9 cellular contexts compared by ENCODE assay signal in genomic region chr11:65150513-65151271, GRCh38. TPM values are rescaled to one million over a fixed set of nuclear protein-coding genes. Genes with fewer than 3 reads are reported as not detected.
A peak's percentile ranks its signal among the peaks of the same experiment; 100 is the strongest.
DNase-seq lines count a peak whose midpoint lies in the region; ATAC-seq and TF ChIP-seq lines count a peak whose summit lies in the region.
"Had no signal": no experiment of that assay in that cellular context is flagged by ENCODE, and none has a peak within 500 bp of the region (broad histone marks: within the 10 kb centered on the region; RNA-seq: fewer than 3 reads in every experiment).

No MANE protein-coding gene starts in this region.

- TF ChIP-seq POLR2A in Peyer's patch (IDR thresholded peaks at IDR 0.05), result peak in 1 of 2 donors; percentile 46

- H3K4me3 ChIP-seq in Peyer's patch (no peak overlapping the region), liver (ENCODE audit: low read depth in 1 of 3, low read length in 3 of 3) (no peak overlapping the region)
- H3K4me3 ChIP-seq: SK-N-MC had no signal

- TF ChIP-seq CTCF in Peyer's patch (IDR thresholded peaks at IDR 0.05), result peak in 1 of 6 experiments; percentile 8
- TF ChIP-seq CTCF in liver (IDR thresholded peaks at IDR 0.05; ENCODE audit: low read depth, low read length, missing input control), result no peak
- no peak for TF ChIP-seq CTCF in progenitor cell of endocrine pancreas (IDR thresholded peaks at IDR 0.05; ENCODE audit: unreplicated experiment)

- H3K4me3 Mint-ChIP-seq in progenitor cell of endocrine pancreas (ENCODE audit: low read depth), result no peak overlapping the region

- H3K9ac ChIP-seq in liver (ENCODE audit: low read depth in 1 of 2, low read length in 2 of 2), result no peak overlapping the region

- H3K27ac ChIP-seq in Peyer's patch (peak overlapping the region in 3 of 4 donors; percentile 32 to 76 (median 74)), liver (ENCODE audit: low read depth in 1 of 2, low read length in 2 of 2) (peak overlapping the region; percentile 69 to 81)
- H3K27ac ChIP-seq: SK-N-MC had no signal

- H3K36me3 ChIP-seq in Peyer's patch (no peaks in the 10 kb centered on the region), liver (ENCODE audit: control insufficient read depth in 4 of 4, insufficient read depth in 3 of 4, low read depth in 1 of 4, low read length in 3 of 4) (no peaks in the 10 kb centered on the region)

- POLR2A ChIA-PET in HEK293T (lab: Yijun Ruan, JAX), result interaction anchor here (7.6 kb wide), 1 partner anchor 15 kb away, joined by 52 read pairs; the partner anchor contains the start of gene SYVN1

- 36% methylated on average over 12 of the region's 12 CpGs for WGBS in liver

- H3K36me3 Mint-ChIP-seq in progenitor cell of endocrine pancreas (ENCODE audit: insufficient read depth), result no peaks in the 10 kb centered on the region

- H3K27me3 Mint-ChIP-seq in progenitor cell of endocrine pancreas, result peaks cover 24% of the 10 kb centered on the region

- CTCF ChIA-PET in HEK293T (lab: Yijun Ruan, JAX), result no interaction called here

- H3K4me1 ChIP-seq in Peyer's patch, result peaks cover 0 to 10% (median 0%) of the 10 kb centered on the region in 4 donors
- H3K4me1 ChIP-seq in liver (ENCODE audit: control insufficient read depth in 4 of 4, insufficient read depth in 4 of 4, low read length in 3 of 4), result peaks cover 9 to 33% (median 30%) of the 10 kb centered on the region in 4 donors

- no peaks in the 10 kb centered on the region for H3K9me3 ChIP-seq in Peyer's patch
- H3K9me3 ChIP-seq in liver (ENCODE audit: control insufficient read depth in 4 of 4, low read length in 3 of 4), result no peaks in the 10 kb centered on the region

- in situ Hi-C loops in Caki2 (cut with HindIII; ENCODE audit: low pct_unique_long_range_greater_than_20kb, low sequenced_read_pairs), result no loop called here

- DNase-seq in Caki2 (ENCODE audit: low read depth) (peak; percentile 94), HEK293T (ENCODE audit: extremely low spot score) (peak; percentile 18), Peyer's patch (peak; percentile 44 to 93 (median 85)), cerebellum (ENCODE audit: low spot score) (peak; percentile 24), stromal cell of bone marrow (ENCODE audit: low read depth) (peak; percentile 75), progenitor cell of endocrine pancreas (ENCODE audit: low spot score, unreplicated experiment) (no peak)

- H3K27me3 ChIP-seq in Peyer's patch (no peaks in the 10 kb centered on the region), liver (ENCODE audit: control insufficient read depth in 4 of 4, insufficient read depth in 4 of 4, low read length in 3 of 4) (no peaks in the 10 kb centered on the region)

- no peaks in the 10 kb centered on the region for H3K4me1 Mint-ChIP-seq in progenitor cell of endocrine pancreas (ENCODE audit: low read depth)

- TF ChIP-seq RAD21 in liver (IDR thresholded peaks at IDR 0.05), result peak in 1 of 2 donors; percentile 41

- no peaks in the 10 kb centered on the region for H3K9me3 Mint-ChIP-seq in progenitor cell of endocrine pancreas (ENCODE audit: low read depth)

- no peak for ATAC-seq in GM18511 (IDR thresholded peaks at IDR 0.05; ENCODE audit: unreplicated experiment)

- no peak overlapping the region for H3K27ac Mint-ChIP-seq in progenitor cell of endocrine pancreas

TF ChIP-seq in HEK293T, 16 proteins besides CTCF, POLR2A, EP300 and RAD21:
- TF ChIP-seq SP1 (IDR thresholded peaks at IDR 0.05) (no peak), BHLHE40 (IDR thresholded peaks at IDR 0.05; ENCODE audit: borderline replicate concordance) (no peak), HDGF (IDR thresholded peaks at IDR 0.05; ENCODE audit: borderline replicate concordance) (no peak), L3MBTL2 (conservative IDR thresholded peaks at IDR 0.05) (no peak), NFRKB (IDR thresholded peaks at IDR 0.05) (no peak), LEF1 (IDR thresholded peaks at IDR 0.05; ENCODE audit: borderline replicate concordance) (no peak), CTBP1 (IDR thresholded peaks at IDR 0.05; ENCODE audit: borderline replicate concordance) (no peak), PKNOX1 (IDR thresholded peaks at IDR 0.05) (no peak), FOXM1 (IDR thresholded peaks at IDR 0.05; ENCODE audit: borderline replicate concordance) (no peak), ELF4 (IDR thresholded peaks at IDR 0.05) (no peak), SUZ12 (IDR thresholded peaks at IDR 0.05) (no peak), ZNF384 (IDR thresholded peaks at IDR 0.05) (no peak), ARNT (IDR thresholded peaks at IDR 0.05) (no peak)
TF ChIP-seq in HEK293T: peak in this region for 0.

TF ChIP-seq in liver, 16 proteins besides CTCF, POLR2A, EP300 and RAD21 (continues in another document):
- TF ChIP-seq YY1 (IDR thresholded peaks at IDR 0.05) (peak; percentile 39), JUND (IDR thresholded peaks at IDR 0.05) (peak; percentile 40 to 77), HNF4A (conservative IDR thresholded peaks at IDR 0.05) (peak; percentile 58 to 67), REST (IDR thresholded peaks at IDR 0.05) (no peak), ZBTB33 (IDR thresholded peaks at IDR 0.05) (peak; percentile 25), ATF3 (IDR thresholded peaks at IDR 0.05) (no peak)

RNA-seq across cellular contexts. Expression of gene SYVN1, which starts 16.4 kb away (rescaled TPM):
- 4.3 and 5.4 TPM in 2 replicates for total RNA-seq in Caki2 (2014; rRNA removed; shearing (Covaris generic); ENCODE audit: low replicate concordance)
- total RNA-seq in Peyer's patch, result 10 to 100 TPM; 37.1 to 61.9 (median 51.6) TPM
- 9.9 TPM for total RNA-seq in cerebellum
- 100 to 1,000 TPM in 1 of 2 donors, 10 to 100 TPM in 1; 19.9 to 210 TPM for total RNA-seq in liver
- 10 to 100 TPM; 41.1 to 72.1 TPM for polyA plus RNA-seq in liver
- total RNA-seq in progenitor cell of endocrine pancreas, result 48.4 and 49.0 TPM in 2 replicates

RNA-seq across cellular contexts. Expression of gene SPDYC, which starts 19.3 kb away (rescaled TPM):
- total RNA-seq in Caki2 (2014; rRNA removed; shearing (Covaris generic); ENCODE audit: low replicate concordance), result not detected in 2 replicates
- total RNA-seq in Peyer's patch (not detected), cerebellum (not detected), liver (under 1 TPM in 1 of 2 donors, not detected in 1; 0.08 TPM), progenitor cell of endocrine pancreas (not detected in 2 replicates)
- polyA plus RNA-seq in liver, result 1 to 10 TPM in 1 of 2 donors, under 1 TPM in 1; 0.52 to 1.1 TPM

RNA-seq across cellular contexts. Expression of gene MRPL49, which starts 28.6 kb away (rescaled TPM):
- total RNA-seq in Caki2 (2014; rRNA removed; shearing (Covaris generic); ENCODE audit: low replicate concordance), result 66.7 and 84.9 TPM in 2 replicates
- 10 to 100 TPM; 36.2 to 50.3 (median 45.7) TPM for total RNA-seq in Peyer's patch
- total RNA-seq in cerebellum, result 18.9 TPM
- 10 to 100 TPM; 31.7 to 39.2 TPM for total RNA-seq in liver
- polyA plus RNA-seq in liver, result 10 to 100 TPM; 31.1 to 47.2 TPM
- 38.8 and 39.6 TPM in 2 replicates for total RNA-seq in progenitor cell of endocrine pancreas

RNA-seq across cellular contexts. Expression of gene FAU, which starts 28.8 kb away (rescaled TPM):
- 139 and 153 TPM in 2 replicates for total RNA-seq in Caki2 (2014; rRNA removed; shearing (Covaris generic); ENCODE audit: low replicate concordance)
- total RNA-seq in Peyer's patch, result 100 to 1,000 TPM; 412 to 714 (median 579) TPM
- 165 TPM for total RNA-seq in cerebellum
- 100 to 1,000 TPM; 199 to 332 TPM for total RNA-seq in liver
- 100 to 1,000 TPM; 393 to 535 TPM for polyA plus RNA-seq in liver
- 607 and 611 TPM in 2 replicates for total RNA-seq in progenitor cell of endocrine pancreas

RNA-seq across cellular contexts. Expression of gene CAPN1, which starts 31.0 kb away (rescaled TPM):
- total RNA-seq in Caki2 (2014; rRNA removed; shearing (Covaris generic); ENCODE audit: low replicate concordance), result 67.8 and 128 TPM in 2 replicates
- total RNA-seq in Peyer's patch (100 to 1,000 TPM; 320 to 598 (median 559) TPM), cerebellum (61.3 TPM), liver (100 to 1,000 TPM in 1 of 2 donors, 10 to 100 TPM in 1; 81.7 to 183 TPM), progenitor cell of endocrine pancreas (239 and 245 TPM in 2 replicates)
- 10 to 100 TPM; 39.6 to 48.4 TPM for polyA plus RNA-seq in liver
